In the genomic region with DNA sequence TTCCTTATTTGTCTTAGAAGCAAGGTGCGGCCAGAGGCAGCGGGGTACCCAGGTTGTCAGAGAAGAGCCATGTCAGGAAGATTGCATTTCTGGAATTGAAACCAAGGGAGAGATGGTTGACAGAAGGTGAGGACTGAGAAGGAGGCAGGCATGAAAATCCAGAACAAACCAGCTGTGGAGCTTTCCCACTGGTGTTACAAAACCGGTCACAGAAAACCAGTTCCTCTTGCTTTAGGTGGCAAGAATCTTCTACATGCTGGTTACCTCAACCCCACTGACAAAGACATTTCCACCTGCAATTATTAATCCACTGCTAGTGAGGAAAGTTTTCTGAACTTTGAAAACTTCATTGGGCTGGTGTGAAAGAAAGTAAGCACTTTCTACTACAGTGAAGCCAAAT, we compare ENCODE assay signal across 12 cellular contexts.
DNase-seq lines count a peak whose midpoint lies in the region; ATAC-seq lines count a peak whose summit lies in the region.
"Had no signal": no experiment of that assay in that cellular context is flagged by ENCODE, and none has a peak within 500 bp of the region (broad histone marks: within the 10 kb centered on the region; RNA-seq: fewer than 3 reads in every experiment).

No MANE protein-coding gene starts in this region.

- peak overlapping the region; percentile 3 for H3K27ac Mint-ChIP-seq in activated T-cell treated with anti-CD3 and anti-CD28 coated beads, Interleukin-2, amount 50 U/mL, for 24 hours

- H3K27me3 ChIP-seq in thymus (ENCODE audit: control insufficient read depth, insufficient read depth), result no peaks in the 10 kb centered on the region
- H3K27me3 ChIP-seq in right cardiac atrium (ENCODE audit: control insufficient read depth, insufficient read depth), result no peaks in the 10 kb centered on the region
- H3K27me3 ChIP-seq: right atrium auricular region, thyroid gland had no signal

- intact Hi-C loops in right cardiac atrium (cut with DNase I), result no loop called here

- H3K27me3 Mint-ChIP-seq in activated T-cell treated with anti-CD3 and anti-CD28 coated beads, Interleukin-2, amount 50 U/mL, for 24 hours, result no peaks in the 10 kb centered on the region

- 96% methylated on average over 3 of the region's 3 CpGs for WGBS in thymus
- 90% methylated on average over 3 of the region's 3 CpGs for WGBS in right cardiac atrium

- H3K4me1 Mint-ChIP-seq in activated T-cell treated with anti-CD3 and anti-CD28 coated beads, Interleukin-2, amount 50 U/mL, for 24 hours (ENCODE audit: low read depth), result peaks cover 73% of the 10 kb centered on the region

- H3K27ac ChIP-seq in thymus (ENCODE audit: low read depth) (peak overlapping the region; percentile 26), right cardiac atrium (ENCODE audit: low read length) (no peak overlapping the region)
- H3K27ac ChIP-seq: thyroid gland had no signal

- H3K4me3 Mint-ChIP-seq in activated T-cell treated with anti-CD3 and anti-CD28 coated beads, Interleukin-2, amount 50 U/mL, for 24 hours, result no peak overlapping the region

- H3K9me3 ChIP-seq in thymus (ENCODE audit: control insufficient read depth) (no peaks in the 10 kb centered on the region), right cardiac atrium (ENCODE audit: control insufficient read depth, low read length) (no peaks in the 10 kb centered on the region)
- H3K9me3 ChIP-seq: right atrium auricular region, thyroid gland had no signal

- no peak for ATAC-seq in right cardiac atrium
- no peak for ATAC-seq in HG02885 (IDR thresholded peaks at IDR 0.05; ENCODE audit: poor library complexity, unreplicated experiment)

- H3K36me3 ChIP-seq in thymus (ENCODE audit: control insufficient read depth, insufficient read depth), result no peaks in the 10 kb centered on the region
- H3K36me3 ChIP-seq: right atrium auricular region, thyroid gland had no signal

- H3K4me1 ChIP-seq in thymus (ENCODE audit: control insufficient read depth, insufficient read depth, low read length) (peaks cover 18% of the 10 kb centered on the region), right cardiac atrium (ENCODE audit: control insufficient read depth, insufficient read depth, low read length) (peaks cover 9% of the 10 kb centered on the region)

- in situ Hi-C loops in KBM-7 (cut with MboI; ENCODE audit: low pct_unique_long_range_greater_than_20kb, low sequenced_read_pairs), result no loop called here

- no peaks in the 10 kb centered on the region for H3K36me3 Mint-ChIP-seq in activated T-cell treated with anti-CD3 and anti-CD28 coated beads, Interleukin-2, amount 50 U/mL, for 24 hours (ENCODE audit: low read depth)

- H3K9me3 Mint-ChIP-seq in activated T-cell treated with anti-CD3 and anti-CD28 coated beads, Interleukin-2, amount 50 U/mL, for 24 hours, result no peaks in the 10 kb centered on the region

- H3K4me3 ChIP-seq in thymus (ENCODE audit: low read length) (no peak overlapping the region), right cardiac atrium (ENCODE audit: low read length) (no peak overlapping the region)
- H3K4me3 ChIP-seq: right atrium auricular region, thyroid gland had no signal

- no peak for DNase-seq in activated T-cell treated with anti-CD3 and anti-CD28 coated beads, Interleukin-2, amount 50 U/mL, for 24 hours
- DNase-seq in activated T-cell treated with anti-CD3 and anti-CD28 coated beads for 4 hours (no peak), SKM-1 (lab: John Stamatoyannopoulos, UW; ENCODE audit: unreplicated experiment) (peak; percentile 44), glomerular visceral epithelial cell (ENCODE audit: extremely low spot score) (peak; percentile 12), KBM-7 (no peak), right cardiac atrium (no peak)
- DNase-seq: DMS79 treated with DMSO at 0.1 percent for 48 hours, NCI-H1417, thyroid gland had no signal

Comparison
In these comparisons a context has a peak if more than half of its experiments do, and no peak if none do; other contexts are left out.
1. DNase-seq: peak in SKM-1 (single experiment) and glomerular visceral epithelial cell (single experiment); none in activated T-cell treated with anti-CD3 and anti-CD28 coated beads, Interleukin-2, amount 50 U/mL, for 24 hours (single experiment), activated T-cell treated with anti-CD3 and anti-CD28 coated beads for 4 hours (single experiment), KBM-7 (single experiment) and right cardiac atrium (0 of 3).